In genomic region chr3:188664795-188665194, GRCh38 we compare ENCODE assay signal across 12 cellular contexts.
DNase-seq lines count a peak whose midpoint lies in the region; ATAC-seq and TF ChIP-seq lines count a peak whose summit lies in the region.
"Had no signal": no experiment of that assay in that cellular context is flagged by ENCODE, and none has a peak within 500 bp of the region (broad histone marks: within the 10 kb centered on the region; RNA-seq: fewer than 3 reads in every experiment).

No MANE protein-coding gene starts in this region.

- no peaks in the 10 kb centered on the region for H3K9me3 ChIP-seq in psoas muscle

- no peak overlapping the region for H3K27ac Mint-ChIP-seq in activated naive CD8-positive, alpha-beta T cell treated with anti-CD3 and anti-CD28 coated beads, Interleukin-2, amount 50 U/mL, for 24 hours
- no peak overlapping the region for H3K27ac Mint-ChIP-seq in activated naive CD8-positive, alpha-beta T cell treated with anti-CD3 and anti-CD28 coated beads for 36 hours
- H3K27ac Mint-ChIP-seq in central memory CD8-positive, alpha-beta T cell (ENCODE audit: low read depth) = peak overlapping the region; percentile 84
- H3K27ac Mint-ChIP-seq: CD4-positive, alpha-beta memory T cell had no signal

- H3K27me3 ChIP-seq in psoas muscle (ENCODE audit: insufficient read depth in 3 of 3, low read length in 2 of 3) = no peaks in the 10 kb centered on the region

- H3K4me1 Mint-ChIP-seq in activated naive CD8-positive, alpha-beta T cell treated with anti-CD3 and anti-CD28 coated beads, Interleukin-2, amount 50 U/mL, for 24 hours = peaks cover 14% of the 10 kb centered on the region
- H3K4me1 Mint-ChIP-seq in activated naive CD8-positive, alpha-beta T cell treated with anti-CD3 and anti-CD28 coated beads for 36 hours = peaks cover 12% of the 10 kb centered on the region
- H3K4me1 Mint-ChIP-seq in central memory CD8-positive, alpha-beta T cell = no peaks in the 10 kb centered on the region

- peaks cover 31% of the 10 kb centered on the region for H3K4me1 ChIP-seq in psoas muscle

- H3K27ac ChIP-seq in psoas muscle = no peak overlapping the region
- H3K27ac ChIP-seq: SK-N-MC had no signal

- no peak for DNase-seq in activated naive CD8-positive, alpha-beta T cell treated with anti-CD3 and anti-CD28 coated beads, Interleukin-2, amount 50 U/mL, for 24 hours
- DNase-seq in activated naive CD8-positive, alpha-beta T cell treated with anti-CD3 and anti-CD28 coated beads for 36 hours = no peak
- peak; percentile 21 for DNase-seq in MV-4-11 (lab: John Stamatoyannopoulos, UW)
- no peak for DNase-seq in central memory CD8-positive, alpha-beta T cell (ENCODE audit: low spot score in 2 of 2)
- DNase-seq in psoas muscle = no peak
- DNase-seq in NCI-H2107 (lab: John Stamatoyannopoulos, UW) = no peak
- DNase-seq: activated naive CD4-positive, alpha-beta T cell treated with Interleukin-2 at 50 U/mL for 16 hours; posterior cingulate gyrus had no signal

- no peak overlapping the region for H3K4me3 Mint-ChIP-seq in activated naive CD8-positive, alpha-beta T cell treated with anti-CD3 and anti-CD28 coated beads, Interleukin-2, amount 50 U/mL, for 24 hours
- H3K4me3 Mint-ChIP-seq in activated naive CD8-positive, alpha-beta T cell treated with anti-CD3 and anti-CD28 coated beads for 36 hours = no peak overlapping the region
- no peak overlapping the region for H3K4me3 Mint-ChIP-seq in central memory CD8-positive, alpha-beta T cell
- H3K4me3 Mint-ChIP-seq: CD4-positive, alpha-beta memory T cell had no signal

- H3K9me3 Mint-ChIP-seq in activated naive CD8-positive, alpha-beta T cell treated with anti-CD3 and anti-CD28 coated beads, Interleukin-2, amount 50 U/mL, for 24 hours = no peaks in the 10 kb centered on the region
- H3K9me3 Mint-ChIP-seq in activated naive CD8-positive, alpha-beta T cell treated with anti-CD3 and anti-CD28 coated beads for 36 hours = peaks cover 1% of the 10 kb centered on the region
- no peaks in the 10 kb centered on the region for H3K9me3 Mint-ChIP-seq in central memory CD8-positive, alpha-beta T cell

- intact Hi-C loops in psoas muscle (cut with DNase I) = no loop called here

- WGBS in psoas muscle, 3 donors = 75 to 85% (median 76%) methylated on average over 3 of the region's 3 CpGs

- TF ChIP-seq CTCF in psoas muscle (IDR thresholded peaks at IDR 0.05) = peak; percentile 11

- H3K36me3 Mint-ChIP-seq in activated naive CD8-positive, alpha-beta T cell treated with anti-CD3 and anti-CD28 coated beads, Interleukin-2, amount 50 U/mL, for 24 hours (ENCODE audit: low read depth) = peaks cover 4% of the 10 kb centered on the region
- peaks cover 4% of the 10 kb centered on the region for H3K36me3 Mint-ChIP-seq in activated naive CD8-positive, alpha-beta T cell treated with anti-CD3 and anti-CD28 coated beads for 36 hours
- peaks cover 6% of the 10 kb centered on the region for H3K36me3 Mint-ChIP-seq in central memory CD8-positive, alpha-beta T cell (ENCODE audit: insufficient read depth)

- H3K4me3 ChIP-seq in psoas muscle = no peak overlapping the region
- H3K4me3 ChIP-seq: SK-N-MC had no signal

- no peaks in the 10 kb centered on the region for H3K27me3 Mint-ChIP-seq in activated naive CD8-positive, alpha-beta T cell treated with anti-CD3 and anti-CD28 coated beads, Interleukin-2, amount 50 U/mL, for 24 hours
- H3K27me3 Mint-ChIP-seq in activated naive CD8-positive, alpha-beta T cell treated with anti-CD3 and anti-CD28 coated beads for 36 hours = no peaks in the 10 kb centered on the region
- H3K27me3 Mint-ChIP-seq in central memory CD8-positive, alpha-beta T cell = no peaks in the 10 kb centered on the region
- H3K27me3 Mint-ChIP-seq: CD4-positive, alpha-beta memory T cell had no signal

- ATAC-seq in activated naive CD8-positive, alpha-beta T cell treated with anti-CD3 and anti-CD28 coated beads, Interleukin-2, amount 50 U/mL, for 24 hours = peak; percentile 54
- no peak for ATAC-seq in central memory CD8-positive, alpha-beta T cell (replicated peaks; ENCODE audit: extremely low read depth, poor library complexity, severe bottlenecking)
- peak; percentile 63 to 83 (median 78) for ATAC-seq in psoas muscle
- ATAC-seq in GM21390 (IDR thresholded peaks at IDR 0.05; ENCODE audit: unreplicated experiment) = no peak
- no peak for ATAC-seq in GM19328 (IDR thresholded peaks at IDR 0.05; ENCODE audit: unreplicated experiment)

- no peaks in the 10 kb centered on the region for H3K36me3 ChIP-seq in psoas muscle (ENCODE audit: insufficient read depth in 1 of 2, low read depth in 1 of 2)

Comparison
In these comparisons a context has a peak if more than half of its experiments do, and no peak if none do; other contexts are left out.
1. ATAC-seq: peak in activated naive CD8-positive, alpha-beta T cell treated with anti-CD3 and anti-CD28 coated beads, Interleukin-2, amount 50 U/mL, for 24 hours (single experiment) and psoas muscle (4 of 4); none in central memory CD8-positive, alpha-beta T cell (single experiment), GM21390 (single experiment) and GM19328 (single experiment).